28 cellular contexts compared by ENCODE assay signal in genomic region chr19:11019824-11020223, GRCh38. TPM values are rescaled to one million over a fixed set of nuclear protein-coding genes. Genes with fewer than 3 reads are reported as not detected.
DNase-seq lines count a peak whose midpoint lies in the region; ATAC-seq and TF ChIP-seq lines count a peak whose summit lies in the region.
"Had no signal": no experiment of that assay in that cellular context is flagged by ENCODE, and none has a peak within 500 bp of the region (broad histone marks: within the 10 kb centered on the region; RNA-seq: fewer than 3 reads in every experiment).

No MANE protein-coding gene starts in this region.

- no peaks in the 10 kb centered on the region for H3K4me1 Mint-ChIP-seq in stimulated activated naive B cell treated with anti-CD40 and anti-IgM and Interleukin-4, amounts not matched to agents 10 μg/mL and 1 μg/mL and 100 μg/mL, for 72 hours
- no peaks in the 10 kb centered on the region for H3K4me1 Mint-ChIP-seq in natural killer cell
- H3K4me1 Mint-ChIP-seq: activated B cell treated with CpG ODN at 0.5 μM for 24 hours; CD8-positive, alpha-beta memory T cell; central memory CD8-positive, alpha-beta T cell; endodermal cell; memory B cell; neural crest cell had no signal

- H3F3A ChIP-seq in GM23248 (ENCODE audit: insufficient read depth) = no peaks in the 10 kb centered on the region

- intact Hi-C loops in right cardiac atrium (cut with DNase I) (no loop called here), natural killer cell (cut with micrococcal nuclease) (no loop called here)

- H3K4me1 ChIP-seq in GM23248 (ENCODE audit: insufficient read depth) = no peaks in the 10 kb centered on the region
- no peaks in the 10 kb centered on the region for H3K4me1 ChIP-seq in right cardiac atrium (ENCODE audit: control insufficient read depth, insufficient read depth, low read length)
- H3K4me1 ChIP-seq: esophagus squamous epithelium, gastrocnemius medialis had no signal

- no peaks in the 10 kb centered on the region for H3K9me3 Mint-ChIP-seq in stimulated activated naive B cell treated with anti-CD40 and anti-IgM and Interleukin-4, amounts not matched to agents 10 μg/mL and 1 μg/mL and 100 μg/mL, for 72 hours
- H3K9me3 Mint-ChIP-seq in natural killer cell = no peaks in the 10 kb centered on the region
- H3K9me3 Mint-ChIP-seq: activated B cell treated with CpG ODN at 0.5 μM for 24 hours; activated T-cell treated with anti-CD3 and anti-CD28 coated beads, Interleukin-2, amount 50 U/mL, for 24 hours; CD8-positive, alpha-beta memory T cell; central memory CD8-positive, alpha-beta T cell; endodermal cell; memory B cell; neural crest cell had no signal

- ATAC-seq in right cardiac atrium (peak; percentile 72 to 75), natural killer cell (no peak)
- ATAC-seq in stimulated activated naive B cell treated with anti-CD40 and anti-IgM and Interleukin-4, amounts not matched to agents 10 μg/mL and 1 μg/mL and 100 μg/mL, for 72 hours (replicated peaks) = no peak
- ATAC-seq: gastrocnemius medialis, right lobe of liver had no signal

- no peak overlapping the region for H3K27ac ChIP-seq in GM23248
- H3K27ac ChIP-seq in right cardiac atrium (ENCODE audit: low read length) = no peak overlapping the region
- H3K27ac ChIP-seq: gastrocnemius medialis, right lobe of liver, SK-N-MC had no signal

- no peak for TF ChIP-seq CTCF in choroid plexus epithelial cell (conservative IDR thresholded peaks at IDR 0.05; ENCODE audit: low read depth, low read length)
- no peak for TF ChIP-seq CTCF in natural killer cell (IDR thresholded peaks at IDR 0.05)

- no peak overlapping the region for H3K9ac ChIP-seq in GM23248

- no peaks in the 10 kb centered on the region for H3K79me2 ChIP-seq in GM23248 (ENCODE audit: insufficient read depth)

- H3K4me3 Mint-ChIP-seq in stimulated activated naive B cell treated with anti-CD40 and anti-IgM and Interleukin-4, amounts not matched to agents 10 μg/mL and 1 μg/mL and 100 μg/mL, for 72 hours = no peak overlapping the region
- H3K4me3 Mint-ChIP-seq in natural killer cell = no peak overlapping the region
- H3K4me3 Mint-ChIP-seq: activated B cell treated with CpG ODN at 0.5 μM for 24 hours; activated T-cell treated with anti-CD3 and anti-CD28 coated beads, Interleukin-2, amount 50 U/mL, for 24 hours; CD8-positive, alpha-beta memory T cell; central memory CD8-positive, alpha-beta T cell; endodermal cell; memory B cell; neural crest cell had no signal

- H3K27ac Mint-ChIP-seq in stimulated activated naive B cell treated with anti-CD40 and anti-IgM and Interleukin-4, amounts not matched to agents 10 μg/mL and 1 μg/mL and 100 μg/mL, for 72 hours = peak overlapping the region; percentile 17
- H3K27ac Mint-ChIP-seq in natural killer cell = no peak overlapping the region
- H3K27ac Mint-ChIP-seq: activated B cell treated with CpG ODN at 0.5 μM for 24 hours; activated T-cell treated with anti-CD3 and anti-CD28 coated beads, Interleukin-2, amount 50 U/mL, for 24 hours; endodermal cell; memory B cell had no signal

- peaks cover 5% of the 10 kb centered on the region; the same call in 1 of the 2 replicates for H3K36me3 ChIP-seq in GM23248 (ENCODE audit: low read depth)

- WGBS in GM23248 (ENCODE audit: low coverage in 1 of 2, low lambda C conversion rate in 2 of 2, missing lambda C conversion rate in 2 of 2), 2 experiments = 73 to 79% methylated on average over 8 of the region's 8 CpGs
- WGBS in right cardiac atrium = 68% methylated on average over 8 of the region's 8 CpGs

- H2AFZ ChIP-seq in GM23248 = no peak overlapping the region

- H3K9me2 ChIP-seq in GM23248 (ENCODE audit: insufficient read depth) = no peaks in the 10 kb centered on the region

- H3K4me3 ChIP-seq in GM23248 = no peak overlapping the region
- no peak overlapping the region for H3K4me3 ChIP-seq in choroid plexus epithelial cell (ENCODE audit: low read depth, low read length)
- no peak overlapping the region for H3K4me3 ChIP-seq in right cardiac atrium (ENCODE audit: low read length)
- H3K4me3 ChIP-seq: esophagus squamous epithelium, gastrocnemius medialis, right lobe of liver, SK-N-MC had no signal

- in situ Hi-C loops in GM23248 (cut with MboI) = no loop called here

- no peaks in the 10 kb centered on the region for H4K20me1 ChIP-seq in GM23248 (ENCODE audit: insufficient read depth)

- H3K4me2 ChIP-seq in GM23248 (ENCODE audit: unreplicated experiment) = no peak overlapping the region

- no peaks in the 10 kb centered on the region for H3K27me3 ChIP-seq in GM23248 (replicated peaks; ENCODE audit: insufficient read depth)
- no peaks in the 10 kb centered on the region for H3K27me3 ChIP-seq in right cardiac atrium (ENCODE audit: control insufficient read depth, insufficient read depth)
- H3K27me3 ChIP-seq: esophagus squamous epithelium, gastrocnemius medialis, right lobe of liver had no signal

- H3K36me3 Mint-ChIP-seq in stimulated activated naive B cell treated with anti-CD40 and anti-IgM and Interleukin-4, amounts not matched to agents 10 μg/mL and 1 μg/mL and 100 μg/mL, for 72 hours = peaks cover 72 to 83% of the 10 kb centered on the region in 2 donors
- peaks cover 6% of the 10 kb centered on the region for H3K36me3 Mint-ChIP-seq in natural killer cell

- DNase-seq in GM23248 (peak; percentile 30), choroid plexus epithelial cell (ENCODE audit: low read depth) (peak; percentile 52), right cardiac atrium (peak; percentile 85 to 91 (median 91)), hippocampal formation (lab: John Stamatoyannopoulos, UW) (no peak), NAMALWA (ENCODE audit: low spot score) (no peak), natural killer cell (no peak)
- no peak for DNase-seq in stimulated activated naive B cell treated with anti-CD40 and anti-IgM and Interleukin-4, amounts not matched to agents 10 μg/mL and 1 μg/mL and 100 μg/mL, for 72 hours
- DNase-seq: activated B cell treated with CpG ODN at 0.5 μM for 24 hours; activated CD4-positive, alpha-beta T cell treated with anti-CD3 and anti-CD28 coated beads, Interleukin-2, amount 50 U/mL, for 1 hour; activated gamma-delta T cell treated with Interleukin-2 at 50 U/mL for 16 hours; activated T-cell treated with anti-CD3 and anti-CD28 coated beads, Interleukin-2, amount 50 U/mL, for 24 hours; CD8-positive, alpha-beta memory T cell; dermis blood vessel endothelial cell; DMS 273 treated with DMSO at 0.1 percent for 48 hours; endodermal cell; esophagus squamous epithelium; GOT3; KBM-7; NCI-H2029 treated with DMSO at 0.1 percent for 48 hours; NCI-H526; right lobe of liver; stimulated activated CD4-positive, alpha-beta T cell treated with anti-CD3 and anti-CD28 coated beads, Interleukin-4, amount 100 ng/mL, for 1 hour; T-helper 1 cell had no signal

- no peaks in the 10 kb centered on the region for H3K9me3 ChIP-seq in GM23248 (ENCODE audit: low read depth)
- H3K9me3 ChIP-seq in right cardiac atrium (ENCODE audit: control insufficient read depth, low read length) = no peaks in the 10 kb centered on the region
- H3K9me3 ChIP-seq: esophagus squamous epithelium, gastrocnemius medialis, right lobe of liver had no signal

- H3K27me3 Mint-ChIP-seq in stimulated activated naive B cell treated with anti-CD40 and anti-IgM and Interleukin-4, amounts not matched to agents 10 μg/mL and 1 μg/mL and 100 μg/mL, for 72 hours = no peaks in the 10 kb centered on the region
- H3K27me3 Mint-ChIP-seq in natural killer cell (ENCODE audit: low read depth in 2 of 2) = no peaks in the 10 kb centered on the region
- H3K27me3 Mint-ChIP-seq: activated B cell treated with CpG ODN at 0.5 μM for 24 hours; activated T-cell treated with anti-CD3 and anti-CD28 coated beads, Interleukin-2, amount 50 U/mL, for 24 hours; central memory CD8-positive, alpha-beta T cell; memory B cell had no signal

RNA-seq across cellular contexts. Expression of gene SMARCA4, which starts 59.0 kb away (rescaled TPM):
- total RNA-seq in GM23248 (2014; rRNA removed; shearing (Covaris generic)) = 44.0 and 57.8 TPM in 2 replicates
- polyA plus RNA-seq in GM23248 (2016; fragmentation: Nextera tagmentation; extraction: Ambion mirVana) = 35.3 and 37.1 TPM in 2 replicates
- total RNA-seq in right cardiac atrium = 10 to 100 TPM; 33.1 to 49.6 (median 45.6) TPM
- 39.7 TPM for polyA plus RNA-seq in right cardiac atrium
- total RNA-seq in natural killer cell = 10 to 100 TPM; 85.4 to 96.1 (median 93.6) TPM

Comparison
In these comparisons a context has a peak if more than half of its experiments do, and no peak if none do; other contexts are left out.
1. DNase-seq: peak in GM23248 (single experiment), choroid plexus epithelial cell (single experiment) and right cardiac atrium (3 of 3); none in stimulated activated naive B cell treated with anti-CD40 and anti-IgM and Interleukin-4, amounts not matched to agents 10 μg/mL and 1 μg/mL and 100 μg/mL, for 72 hours (single experiment), hippocampal formation (0 of 2), NAMALWA (single experiment) and natural killer cell (single experiment).
2. ATAC-seq: peak in right cardiac atrium (2 of 2); none in stimulated activated naive B cell treated with anti-CD40 and anti-IgM and Interleukin-4, amounts not matched to agents 10 μg/mL and 1 μg/mL and 100 μg/mL, for 72 hours (0 of 2) and natural killer cell (0 of 3).